11 cellular contexts compared by ENCODE assay signal in the genomic region with DNA sequence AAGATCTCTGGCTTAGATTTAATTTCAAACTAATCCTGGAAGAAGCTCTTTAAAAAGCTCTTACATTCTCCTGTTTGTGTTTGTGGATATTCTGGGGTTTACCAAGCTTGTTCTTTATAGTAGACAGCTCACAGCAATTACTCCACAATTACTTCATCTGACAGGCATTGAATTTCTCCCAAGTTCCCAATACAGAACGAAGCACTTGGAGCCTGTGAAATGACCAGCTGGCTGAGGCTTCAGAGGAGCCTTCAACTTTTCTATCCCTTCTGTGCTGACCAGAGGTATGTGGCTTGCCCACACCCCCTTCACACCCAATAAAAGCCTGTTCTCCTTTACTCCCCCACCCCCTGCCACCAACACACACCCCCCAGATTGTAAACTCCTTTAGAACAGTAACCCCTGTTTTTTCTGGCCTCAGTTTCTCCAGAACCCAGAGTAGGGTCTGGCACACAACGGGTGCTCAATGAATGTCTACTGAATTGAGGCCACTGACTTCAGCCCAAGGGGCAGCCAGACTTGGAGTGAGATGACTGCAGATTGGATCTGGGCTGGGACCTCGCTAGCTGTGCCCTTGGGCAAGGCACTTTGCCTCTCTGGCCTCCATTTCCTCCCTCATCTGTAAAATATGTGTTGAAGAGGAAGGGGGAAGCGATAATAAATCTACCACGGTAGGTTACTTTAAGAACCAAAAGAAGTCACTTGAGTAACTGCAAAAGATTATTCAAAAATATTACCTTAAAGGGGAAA. TPM values are rescaled to one million over a fixed set of nuclear protein-coding genes. Genes with fewer than 3 reads are reported as not detected.
DNase-seq lines count a peak whose midpoint lies in the region; ATAC-seq and TF ChIP-seq lines count a peak whose summit lies in the region.
"Had no signal": no experiment of that assay in that cellular context is flagged by ENCODE, and none has a peak within 500 bp of the region (broad histone marks: within the 10 kb centered on the region; RNA-seq: fewer than 3 reads in every experiment).

No MANE protein-coding gene starts in this region.

- TF ChIP-seq CTCF in fibroblast of pulmonary artery (IDR thresholded peaks at IDR 0.05; ENCODE audit: low read length, missing control alignments), result no peak
- TF ChIP-seq CTCF in psoas muscle (IDR thresholded peaks at IDR 0.05), result no peak

- H3K4me3 ChIP-seq in SK-N-MC (peak overlapping the region; percentile 80), fibroblast of pulmonary artery (replicated peaks; ENCODE audit: low read depth, low read length) (no peak overlapping the region), psoas muscle (no peak overlapping the region)

- H3K4me1 ChIP-seq in psoas muscle, result peaks cover 7% of the 10 kb centered on the region

- H3K9me3 ChIP-seq in SK-N-MC (ENCODE audit: low read depth, low read length) (no peaks in the 10 kb centered on the region), psoas muscle (no peaks in the 10 kb centered on the region)

- H3K27me3 ChIP-seq in psoas muscle (ENCODE audit: insufficient read depth in 3 of 3, low read length in 2 of 3), result peaks cover 1 to 42% (median 3%) of the 10 kb centered on the region in 3 donors

- H3K9ac ChIP-seq in SK-N-MC (ENCODE audit: insufficient read length), result no peak overlapping the region

- intact Hi-C loops in psoas muscle (cut with DNase I), result no loop called here

- WGBS in psoas muscle, 3 donors, result 41 to 47% (median 41%) methylated on average over 5 of the region's 5 CpGs

- DNase-seq in HCEC 1CT (peak; percentile 29), SK-N-MC (ENCODE audit: low read depth, low spot score) (no peak), fibroblast of pulmonary artery (ENCODE audit: low read depth) (peak; percentile 25), psoas muscle (no peak), occipital lobe (lab: John Stamatoyannopoulos, UW) (no peak)
- DNase-seq: NCI-H446; stimulated activated naive B cell treated with anti-CD40 and anti-IgM and Interleukin-4, amounts not matched to agents 10 μg/mL and 1 μg/mL and 100 μg/mL, for 72 hours had no signal

- ATAC-seq in psoas muscle, result peak; percentile 48 to 70 (median 67)
- ATAC-seq in activated CD4-positive, CD25-positive, alpha-beta regulatory T cell treated with anti-CD3 and anti-CD28 coated beads, Interleukin-2, amount 50 U/mL, for 24 hours, result no peak
- no peak for ATAC-seq in GM21529 (IDR thresholded peaks at IDR 0.05; ENCODE audit: unreplicated experiment)
- ATAC-seq in HG02852 (IDR thresholded peaks at IDR 0.05; ENCODE audit: unreplicated experiment), result no peak
- ATAC-seq: stimulated activated naive B cell treated with anti-CD40 and anti-IgM and Interleukin-4, amounts not matched to agents 10 μg/mL and 1 μg/mL and 100 μg/mL, for 72 hours had no signal

- H3K36me3 ChIP-seq in SK-N-MC (ENCODE audit: insufficient read depth, low read length) (no peaks in the 10 kb centered on the region), psoas muscle (ENCODE audit: insufficient read depth in 1 of 2, low read depth in 1 of 2) (no peaks in the 10 kb centered on the region)

- H3K27ac ChIP-seq in SK-N-MC, result peak overlapping the region; percentile 85
- H3K27ac ChIP-seq in psoas muscle, result peak overlapping the region; percentile 31

RNA-seq across cellular contexts. Expression of a gene that starts 0.7 kb away (rescaled TPM):
- under 1 TPM in 1 of 4 donors, not detected in 3; 0.30 TPM for total RNA-seq in psoas muscle
- polyA plus RNA-seq in psoas muscle, result under 1 TPM in 1 of 3 donors, not detected in 2; 0.08 TPM
- total RNA-seq in occipital lobe, result not detected
- total RNA-seq: glomerular endothelial cell had no signal

Comparison
In these comparisons a context has a peak if more than half of its experiments do, and no peak if none do; other contexts are left out.
1. DNase-seq: peak in HCEC 1CT (single experiment) and fibroblast of pulmonary artery (single experiment); none in SK-N-MC (single experiment), psoas muscle (0 of 2) and occipital lobe (single experiment).
2. ATAC-seq: peak in psoas muscle (4 of 4); none in activated CD4-positive, CD25-positive, alpha-beta regulatory T cell treated with anti-CD3 and anti-CD28 coated beads, Interleukin-2, amount 50 U/mL, for 24 hours (0 of 2), GM21529 (single experiment) and HG02852 (single experiment).